ENCODE assay signal across 1 cellular context in genomic region chr1:151909167-151910149, GRCh38.
A peak's percentile ranks its signal among the peaks of the same experiment; 100 is the strongest.
TF ChIP-seq lines count a peak whose summit lies in the region.

Gene THEM4, minus strand, starts transcription at chr1:151909511. Its CDS starts 53 bp downstream, at chr1:151909458.

TF ChIP-seq in HCT116, 20 proteins besides CTCF, POLR2A, EP300 and RAD21 (continued from another document):
- TF ChIP-seq ZBTB33 (IDR thresholded peaks at IDR 0.05; ENCODE audit: extremely low read depth, insufficient replicate concordance, low read length) = peak; percentile 46
- no peak for TF ChIP-seq FOSL1 (IDR thresholded peaks at IDR 0.05; ENCODE audit: low read depth)
- TF ChIP-seq SIN3A (IDR thresholded peaks at IDR 0.05; ENCODE audit: low read depth) = peak; percentile 88; the same call in 1 of the 2 replicates
- TF ChIP-seq ZNF274 (IDR thresholded peaks at IDR 0.05; ENCODE audit: low read depth, low read length) = no peak
- TF ChIP-seq ELF1 (IDR thresholded peaks at IDR 0.05; ENCODE audit: borderline replicate concordance, low read depth) = peak; percentile 76
- peak; percentile 93 for TF ChIP-seq POLR2AphosphoS5 (IDR thresholded peaks at IDR 0.05; ENCODE audit: low read depth, low read length)
TF ChIP-seq in HCT116: peak in this region for 10.
